In the genomic region with DNA sequence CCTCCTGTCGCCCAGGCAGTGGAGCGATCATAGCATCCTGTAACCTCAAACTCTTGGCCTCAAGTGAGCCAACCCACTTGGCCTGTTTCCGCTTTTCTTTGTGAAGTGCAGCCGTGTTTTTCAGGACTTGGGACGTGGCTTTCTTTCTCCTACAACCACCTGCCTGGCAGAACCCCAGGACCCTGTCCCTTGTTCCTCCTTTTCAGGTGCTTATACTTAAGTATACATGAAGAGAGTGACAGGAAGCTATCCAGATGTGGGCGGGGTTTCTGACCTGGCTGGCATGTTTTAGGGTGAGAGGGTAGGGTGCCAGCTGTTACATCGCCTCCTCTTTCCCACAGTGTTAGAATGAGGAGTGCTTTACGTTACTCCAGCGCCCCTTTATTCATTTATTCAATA, we compare ENCODE assay signal across 9 cellular contexts. TPM values are rescaled to one million over a fixed set of nuclear protein-coding genes. Genes with fewer than 3 reads are reported as not detected.
DNase-seq lines count a peak whose midpoint lies in the region; ATAC-seq and TF ChIP-seq lines count a peak whose summit lies in the region.
"Had no signal": no experiment of that assay in that cellular context is flagged by ENCODE, and none has a peak within 500 bp of the region (broad histone marks: within the 10 kb centered on the region; RNA-seq: fewer than 3 reads in every experiment).

No MANE protein-coding gene starts in this region.

- no peak overlapping the region for H3K27ac ChIP-seq in DOHH2 (ENCODE audit: low read depth, low read length)
- H3K27ac ChIP-seq in OCI-LY1 (ENCODE audit: low read depth, low read length, poor library complexity, severe bottlenecking): no peak overlapping the region
- peak overlapping the region in 1 of 2 donors; percentile 63 for H3K27ac ChIP-seq in esophagus (ENCODE audit: low read depth in 2 of 2, low read length in 1 of 2)
- no peak overlapping the region for H3K27ac ChIP-seq in parathyroid adenoma

- 53 to 55% methylated on average over 9 of the region's 9 CpGs for WGBS in esophagus, 2 donors

- no peaks in the 10 kb centered on the region for H4K20me1 ChIP-seq in DOHH2 (ENCODE audit: control insufficient read depth, insufficient read depth, low read depth, low read length)
- no peaks in the 10 kb centered on the region for H4K20me1 ChIP-seq in OCI-LY1 (ENCODE audit: insufficient read depth, low read length)

- no peaks in the 10 kb centered on the region for H3K9me2 ChIP-seq in DOHH2 (replicated peaks; ENCODE audit: control insufficient read depth, low read length)
- no peaks in the 10 kb centered on the region for H3K9me2 ChIP-seq in OCI-LY1 (ENCODE audit: low read depth, low read length)

- H3K4me3 ChIP-seq in DOHH2 (ENCODE audit: low read length): peak overlapping the region; percentile 81
- H3K4me3 ChIP-seq in OCI-LY1 (ENCODE audit: low read depth, low read length, poor library complexity, severe bottlenecking): peak overlapping the region; percentile 71
- H3K4me3 ChIP-seq in esophagus (ENCODE audit: low read depth in 1 of 2, low read length in 2 of 2): peak overlapping the region; percentile 96 to 98
- H3K4me3 ChIP-seq in parathyroid adenoma (ENCODE audit: low read depth, low read length): peak overlapping the region; percentile 55

- peaks cover 2% of the 10 kb centered on the region for H3K4me1 Mint-ChIP-seq in osteocyte (ENCODE audit: unreplicated experiment)

- H3K27me3 ChIP-seq in DOHH2 (ENCODE audit: control insufficient read depth, low read length): no peaks in the 10 kb centered on the region
- no peaks in the 10 kb centered on the region for H3K27me3 ChIP-seq in OCI-LY1 (ENCODE audit: insufficient read depth, low read length)
- H3K27me3 ChIP-seq in esophagus (ENCODE audit: control insufficient read depth in 1 of 2, insufficient read depth in 2 of 2, low read length in 2 of 2): no peaks in the 10 kb centered on the region
- no peaks in the 10 kb centered on the region for H3K27me3 ChIP-seq in parathyroid adenoma (ENCODE audit: control insufficient read depth, insufficient read depth, low read length)

- H3K36me3 ChIP-seq in DOHH2 (ENCODE audit: control insufficient read depth, low read length): peaks cover 47% of the 10 kb centered on the region
- H3K36me3 ChIP-seq in OCI-LY1 (ENCODE audit: insufficient read depth, low read length): peaks cover 50% of the 10 kb centered on the region
- H3K36me3 ChIP-seq in esophagus (ENCODE audit: control insufficient read depth in 2 of 2, insufficient read depth in 2 of 2, low read length in 1 of 2): peaks cover 7 to 8% of the 10 kb centered on the region in 2 donors
- H3K36me3 ChIP-seq in parathyroid adenoma (ENCODE audit: control insufficient read depth, insufficient read depth, low read length): no peaks in the 10 kb centered on the region

- peaks cover 44% of the 10 kb centered on the region for H3K9me3 Mint-ChIP-seq in osteocyte (ENCODE audit: unreplicated experiment)

- no peak overlapping the region for H2AFZ ChIP-seq in OCI-LY1 (ENCODE audit: low read length)
- H2AFZ ChIP-seq in parathyroid adenoma: no peak overlapping the region

- H3K4me2 ChIP-seq in DOHH2 (ENCODE audit: low read length) (peak overlapping the region; percentile 59), OCI-LY1 (ENCODE audit: low read length) (peak overlapping the region; percentile 61), parathyroid adenoma (ENCODE audit: low read length) (peak overlapping the region; percentile 70)

- no peak overlapping the region for H3K27ac Mint-ChIP-seq in osteocyte (ENCODE audit: unreplicated experiment)
- H3K27ac Mint-ChIP-seq: activated naive CD8-positive, alpha-beta T cell had no signal

- H3K4me3 Mint-ChIP-seq in osteocyte (ENCODE audit: unreplicated experiment): no peak overlapping the region
- H3K4me3 Mint-ChIP-seq: activated naive CD8-positive, alpha-beta T cell had no signal

- H3K27me3 Mint-ChIP-seq in osteocyte (ENCODE audit: unreplicated experiment): no peaks in the 10 kb centered on the region
- H3K27me3 Mint-ChIP-seq: activated naive CD8-positive, alpha-beta T cell had no signal

- TF ChIP-seq CTCF in DOHH2 (IDR thresholded peaks at IDR 0.05; ENCODE audit: low read depth, low read length, poor library complexity, severe bottlenecking): no peak
- TF ChIP-seq CTCF in OCI-LY1 (IDR thresholded peaks at IDR 0.05; ENCODE audit: low read length): no peak
- no peak for TF ChIP-seq CTCF in parathyroid adenoma (IDR thresholded peaks at IDR 0.05)
- TF ChIP-seq CTCF in osteocyte (IDR thresholded peaks at IDR 0.05): no peak

- ATAC-seq in HG03108 (IDR thresholded peaks at IDR 0.05; ENCODE audit: unreplicated experiment) (no peak), GM21423 (IDR thresholded peaks at IDR 0.05; ENCODE audit: unreplicated experiment) (no peak)

- peaks cover 55% of the 10 kb centered on the region for H3K36me3 Mint-ChIP-seq in osteocyte (ENCODE audit: unreplicated experiment)

- DNase-seq in osteocyte (ENCODE audit: extremely low spot score, unreplicated experiment): no peak
- no peak for DNase-seq in NCI-H510A (lab: John Stamatoyannopoulos, UW)

- H3K79me2 ChIP-seq in DOHH2 (ENCODE audit: control insufficient read depth, low read length) (peaks cover 6% of the 10 kb centered on the region; the same call in 1 of the 2 replicates), OCI-LY1 (ENCODE audit: insufficient read depth, low read length) (no peaks in the 10 kb centered on the region), parathyroid adenoma (no peaks in the 10 kb centered on the region)

- peaks cover 55% of the 10 kb centered on the region for H3K9me3 ChIP-seq in DOHH2 (ENCODE audit: control insufficient read depth, insufficient read depth, low read length)
- H3K9me3 ChIP-seq in OCI-LY1 (ENCODE audit: low read length): peaks cover 44% of the 10 kb centered on the region
- peaks cover 7 to 31% of the 10 kb centered on the region in 2 donors for H3K9me3 ChIP-seq in esophagus (ENCODE audit: control insufficient read depth in 2 of 2, insufficient read depth in 1 of 2, low read depth in 1 of 2, low read length in 1 of 2)
- no peaks in the 10 kb centered on the region for H3K9me3 ChIP-seq in parathyroid adenoma (ENCODE audit: control insufficient read depth, low read length)

- H3K4me1 ChIP-seq in DOHH2 (ENCODE audit: control insufficient read depth, low read length) (peaks cover 13% of the 10 kb centered on the region), OCI-LY1 (ENCODE audit: insufficient read depth, low read length, severe bottlenecking) (peaks cover 6% of the 10 kb centered on the region), esophagus (ENCODE audit: control insufficient read depth in 2 of 2, insufficient read depth in 2 of 2, low read length in 1 of 2) (peaks cover 0 to 3% of the 10 kb centered on the region in 2 donors), parathyroid adenoma (peaks cover 5% of the 10 kb centered on the region)

- no peak overlapping the region for H3K9ac ChIP-seq in OCI-LY1 (ENCODE audit: low read length)
- no peak overlapping the region for H3K9ac ChIP-seq in parathyroid adenoma

- peaks cover 3% of the 10 kb centered on the region; the same call in 1 of the 2 replicates for H3F3A ChIP-seq in DOHH2 (ENCODE audit: control insufficient read depth, insufficient read depth)
- no peaks in the 10 kb centered on the region for H3F3A ChIP-seq in OCI-LY1 (ENCODE audit: insufficient read depth, low read length)

RNA-seq across cellular contexts. Expression of gene ZNF140, which starts 0.7 kb away (rescaled TPM):
- polyA plus RNA-seq in esophagus: 10 to 100 TPM in 1 of 2 donors, 1 to 10 TPM in 1; 9.0 to 12.3 TPM
- 16.5 and 19.6 TPM in 2 replicates for total RNA-seq in osteocyte

RNA-seq across cellular contexts. Expression of gene ZNF84, which starts 44.1 kb away (rescaled TPM):
- 1 to 10 TPM; 5.1 to 8.2 TPM for polyA plus RNA-seq in esophagus
- total RNA-seq in osteocyte: 43.5 and 44.8 TPM in 2 replicates

RNA-seq across cellular contexts. Expression of gene ZNF891, which starts 48.7 kb away (rescaled TPM):
- under 1 TPM; 0.26 to 0.75 TPM for polyA plus RNA-seq in esophagus
- total RNA-seq in osteocyte: 2.1 and 2.3 TPM in 2 replicates

RNA-seq across cellular contexts. Expression of gene ZNF10, which starts 49.0 kb away (rescaled TPM):
- 1 to 10 TPM; 3.0 to 5.5 TPM for polyA plus RNA-seq in esophagus
- total RNA-seq in osteocyte: 17.3 and 18.4 TPM in 2 replicates
